In the genomic region with DNA sequence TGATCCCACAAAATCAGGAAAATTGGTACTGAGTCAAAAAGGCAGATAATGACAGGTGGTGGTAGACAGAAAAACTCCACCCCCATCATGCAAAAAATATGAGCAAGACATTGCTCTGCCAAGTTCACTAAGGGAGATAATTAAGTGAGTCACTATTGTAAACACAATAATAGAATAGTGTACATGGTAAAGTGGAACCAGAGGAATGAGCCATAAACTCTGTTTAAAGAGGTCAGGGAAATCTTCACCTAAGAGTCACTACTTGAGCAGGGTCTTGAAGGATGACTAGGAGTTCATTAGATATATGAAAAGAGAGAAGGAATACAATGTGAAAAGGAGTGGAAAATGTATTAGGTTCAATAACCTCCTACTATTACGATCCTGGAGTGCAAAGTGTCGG, we compare ENCODE assay signal across 1 cellular context.
TF ChIP-seq lines count a peak whose summit lies in the region.

No MANE protein-coding gene starts in this region.

TF ChIP-seq in IMR-90, 13 proteins besides CTCF, POLR2A, EP300 and RAD21 (continued from another document):
- TF ChIP-seq NFE2L2 (IDR thresholded peaks at IDR 0.05; ENCODE audit: low read depth, low read length) (no peak), CHD1 (IDR thresholded peaks at IDR 0.05; ENCODE audit: low read depth, low read length) (no peak), MXI1 (IDR thresholded peaks at IDR 0.05; ENCODE audit: borderline replicate concordance, low read depth, low read length) (no peak), FOS (IDR thresholded peaks at IDR 0.05; ENCODE audit: low read depth, low read length) (no peak), RFX5 (IDR thresholded peaks at IDR 0.05; ENCODE audit: low read depth, low read length) (no peak), RCOR1 (IDR thresholded peaks at IDR 0.05; ENCODE audit: insufficient replicate concordance, low read length) (no peak), MAFK (IDR thresholded peaks at IDR 0.05; ENCODE audit: low read depth, low read length) (no peak), CEBPB (IDR thresholded peaks at IDR 0.05; ENCODE audit: low read depth, low read length) (no peak), SMC3 (IDR thresholded peaks at IDR 0.05; ENCODE audit: low read depth, low read length) (no peak), BHLHE40 (IDR thresholded peaks at IDR 0.05; ENCODE audit: low read depth, low read length) (no peak)
- TF ChIP-seq, protein P1, sequence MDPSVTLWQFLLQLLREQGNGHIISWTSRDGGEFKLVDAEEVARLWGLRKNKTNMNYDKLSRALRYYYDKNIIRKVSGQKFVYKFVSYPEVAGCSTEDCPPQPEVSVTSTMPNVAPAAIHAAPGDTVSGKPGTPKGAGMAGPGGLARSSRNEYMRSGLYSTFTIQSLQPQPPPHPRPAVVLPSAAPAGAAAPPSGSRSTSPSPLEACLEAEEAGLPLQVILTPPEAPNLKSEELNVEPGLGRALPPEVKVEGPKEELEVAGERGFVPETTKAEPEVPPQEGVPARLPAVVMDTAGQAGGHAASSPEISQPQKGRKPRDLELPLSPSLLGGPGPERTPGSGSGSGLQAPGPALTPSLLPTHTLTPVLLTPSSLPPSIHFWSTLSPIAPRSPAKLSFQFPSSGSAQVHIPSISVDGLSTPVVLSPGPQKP (IDR thresholded peaks at IDR 0.05; ENCODE audit: borderline replicate concordance, low read depth, low read length) = no peak
- TF ChIP-seq, protein P2, sequence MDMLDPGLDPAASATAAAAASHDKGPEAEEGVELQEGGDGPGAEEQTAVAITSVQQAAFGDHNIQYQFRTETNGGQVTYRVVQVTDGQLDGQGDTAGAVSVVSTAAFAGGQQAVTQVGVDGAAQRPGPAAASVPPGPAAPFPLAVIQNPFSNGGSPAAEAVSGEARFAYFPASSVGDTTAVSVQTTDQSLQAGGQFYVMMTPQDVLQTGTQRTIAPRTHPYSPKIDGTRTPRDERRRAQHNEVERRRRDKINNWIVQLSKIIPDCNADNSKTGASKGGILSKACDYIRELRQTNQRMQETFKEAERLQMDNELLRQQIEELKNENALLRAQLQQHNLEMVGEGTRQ (IDR thresholded peaks at IDR 0.05; ENCODE audit: low read depth, low read length) = no peak
TF ChIP-seq in IMR-90: peak in this region for 0.
